In genomic region chr9:26205316-26205715, GRCh38 we compare ENCODE assay signal across 22 cellular contexts.
"Had no signal": no experiment of that assay in that cellular context is flagged by ENCODE, and none has a peak within 500 bp of the region (broad histone marks: within the 10 kb centered on the region; RNA-seq: fewer than 3 reads in every experiment).

No MANE protein-coding gene starts in this region.

- H3K4me3 ChIP-seq: colonic mucosa, esophagus squamous epithelium, gastrocnemius medialis, lower lobe of right lung, pancreas, right lobe of liver, smooth muscle cell, stomach, thyroid gland had no signal

- ATAC-seq: gastrocnemius medialis, left ventricle myocardium superior, lower lobe of right lung, natural killer cell, right lobe of liver had no signal

- DNase-seq: colonic mucosa; effector memory CD4-positive, alpha-beta T cell; erythroblast; esophagus squamous epithelium; foreskin fibroblast; gastrocnemius medialis; head of caudate nucleus; left ventricle myocardium superior; lower lobe of right lung; natural killer cell; pancreas; right lobe of liver; stimulated activated CD4-positive, alpha-beta T cell treated with anti-CD3 and anti-CD28 coated beads, Interleukin-12 subunit alpha, Interleukin-12 subunit beta, amount 100 ng/mL, for 4 hours; stimulated activated CD4-positive, alpha-beta T cell treated with anti-CD3 and anti-CD28 coated beads, Interleukin-1b, Interleukin-23, amount 100 ng/mL, for 48 hours; stimulated activated CD4-positive, alpha-beta T cell treated with anti-CD3 and anti-CD28 coated beads, Interleukin-4, amount 100 ng/mL, for 1 hour; stimulated activated CD8-positive, alpha-beta memory T cell treated with anti-CD3 and anti-CD28 coated beads, Interleukin-4, amount 100 ng/mL, for 48 hours; stimulated activated naive CD4-positive, alpha-beta T cell; stomach; thyroid gland had no signal

- H3K36me3 Mint-ChIP-seq: natural killer cell, type B pancreatic cell had no signal

- H3K9me3 Mint-ChIP-seq: dendritic cell treated with granulocyte-macrophage colony-stimulating factor and Interleukin-4, amounts not matched to agents 40 ng/mL and 50 ng/mL, for 4 days; type B pancreatic cell had no signal

- H3K27ac Mint-ChIP-seq: dendritic cell treated with granulocyte-macrophage colony-stimulating factor and Interleukin-4, amounts not matched to agents 40 ng/mL and 50 ng/mL, for 4 days; natural killer cell; type B pancreatic cell had no signal
